1 cellular context compared by ENCODE assay signal in genomic region chr10:99689461-99689860, GRCh38.
TF ChIP-seq lines count a peak whose summit lies in the region.

No MANE protein-coding gene starts in this region.

TF ChIP-seq in A549, 52 proteins besides CTCF, POLR2A, EP300 and RAD21 (continued from another document):
- no peak for TF ChIP-seq MAFK (IDR thresholded peaks at IDR 0.05; ENCODE audit: partially characterized antibody)
- TF ChIP-seq CBX8 (IDR thresholded peaks at IDR 0.05): no peak
- TF ChIP-seq MAZ (IDR thresholded peaks at IDR 0.05; ENCODE audit: borderline replicate concordance, low read depth, low read length): no peak
- no peak for TF ChIP-seq KDM1A (IDR thresholded peaks at IDR 0.05; ENCODE audit: low read depth)
- no peak for TF ChIP-seq SREBF2 (IDR thresholded peaks at IDR 0.05)
TF ChIP-seq in A549: peak in this region for 0.
